ENCODE assay signal across 1 cellular context in the genomic region with DNA sequence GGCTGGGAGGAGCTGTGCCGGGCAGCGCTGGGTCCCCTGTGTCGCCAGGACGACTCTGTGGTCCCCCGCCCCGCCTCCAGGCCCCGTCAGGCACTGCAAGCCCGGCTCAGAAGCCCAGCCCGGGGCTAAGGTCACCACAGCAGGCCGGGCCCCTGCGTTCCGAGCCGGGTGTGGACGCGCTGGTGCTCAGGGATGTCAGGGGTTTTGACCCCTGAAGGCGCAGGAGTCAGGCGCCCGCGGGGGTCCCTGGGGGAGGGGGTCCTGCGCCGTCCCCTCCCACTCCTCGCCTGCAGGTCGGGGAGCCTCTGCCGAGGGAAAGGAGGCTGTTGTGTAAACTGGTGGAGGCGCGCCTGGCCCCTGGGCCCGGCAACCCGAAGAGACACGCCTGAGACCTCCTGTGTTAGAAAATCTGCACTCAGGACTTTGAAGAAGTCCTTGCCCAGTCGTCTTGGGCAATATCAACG.
TF ChIP-seq lines count a peak whose summit lies in the region.

No MANE protein-coding gene starts in this region.

TF ChIP-seq in endothelial cell of umbilical vein, 7 proteins besides CTCF, POLR2A, EP300 and RAD21:
- TF ChIP-seq MAX (IDR thresholded peaks at IDR 0.05; ENCODE audit: insufficient read depth, insufficient read length) = no peak
- TF ChIP-seq FOS (IDR thresholded peaks at IDR 0.05; ENCODE audit: borderline replicate concordance, insufficient read depth, low read length) = no peak
- no peak for TF ChIP-seq POLR2AphosphoS5 (IDR thresholded peaks at IDR 0.05; ENCODE audit: insufficient read depth, low read depth, low read length)
- no peak for TF ChIP-seq MYC (IDR thresholded peaks at IDR 0.05; ENCODE audit: low read depth, low read length)
- TF ChIP-seq EZH2 (IDR thresholded peaks at IDR 0.05; ENCODE audit: borderline replicate concordance, low read depth, low read length, severe bottlenecking) = peak; percentile 49
- TF ChIP-seq JUN (IDR thresholded peaks at IDR 0.05; ENCODE audit: borderline replicate concordance, insufficient read depth, insufficient read length, low read depth) = no peak
- no peak for TF ChIP-seq GATA2 (IDR thresholded peaks at IDR 0.05; ENCODE audit: insufficient read depth, insufficient read length, low read depth, low read length)
